Comparison of ENCODE assay signal across 9 cellular contexts in genomic region chr9:99363509-99363908, GRCh38.
"Had no signal": no experiment of that assay in that cellular context is flagged by ENCODE, and none has a peak within 500 bp of the region (broad histone marks: within the 10 kb centered on the region; RNA-seq: fewer than 3 reads in every experiment).

No MANE protein-coding gene starts in this region.

- ATAC-seq: HCT116 had no signal

- DNase-seq: GM23248, GOT3, H7, HFFc6, KBM-7 had no signal

- H2AFZ ChIP-seq: GM23248 had no signal

- H3K36me3 ChIP-seq: HAP-1 had no signal

- FAIRE-seq: HTR-8/SVneo had no signal

- H3K4me3 ChIP-seq: GM23248, HAP-1 had no signal

- H3K4me1 ChIP-seq: HAP-1 had no signal

- H3K27ac ChIP-seq: GM23248, KMS-11 had no signal

- H3K4me2 ChIP-seq: KMS-11 had no signal

- H3K9me3 ChIP-seq: HAP-1 had no signal

- H3K9ac ChIP-seq: GM23248, KMS-11 had no signal
